In genomic region chr4:3773552-3774001, GRCh38 we compare ENCODE assay signal across 13 cellular contexts. TPM values are rescaled to one million over a fixed set of nuclear protein-coding genes. Genes with fewer than 3 reads are reported as not detected.
"Had no signal": no experiment of that assay in that cellular context is flagged by ENCODE, and none has a peak within 500 bp of the region (broad histone marks: within the 10 kb centered on the region; RNA-seq: fewer than 3 reads in every experiment).

No MANE protein-coding gene starts in this region.

- H3K4me3 Mint-ChIP-seq: activated T-helper 1 cell treated with anti-CD3 and anti-CD28 coated beads, Interleukin-12 subunit alpha, Interleukin-12 subunit beta, Interleukin-2, Interleukin-4 antibody, amounts not matched to agents 30 ng/mL and 10 ng/mL and 1 ng/mL, durations not matched to agents 14 hours and 24 hours and 36 hours; natural killer cell treated with Interleukin-12 subunit alpha and Interleukin-12 subunit beta and Interleukin-15 and Interleukin-18, amount 100 ng/mL, for 72 hours had no signal

- H3K4me1 ChIP-seq: esophagus muscularis mucosa, psoas muscle had no signal

- H3K27ac Mint-ChIP-seq: activated T-helper 1 cell treated with anti-CD3 and anti-CD28 coated beads, Interleukin-12 subunit alpha, Interleukin-12 subunit beta, Interleukin-2, Interleukin-4 antibody, amounts not matched to agents 30 ng/mL and 10 ng/mL and 1 ng/mL, durations not matched to agents 14 hours and 24 hours and 36 hours; natural killer cell treated with Interleukin-12 subunit alpha and Interleukin-12 subunit beta and Interleukin-15 and Interleukin-18, amount 100 ng/mL, for 72 hours had no signal

- H3K36me3 ChIP-seq: esophagus muscularis mucosa had no signal

- H3K4me3 ChIP-seq: esophagus muscularis mucosa, mucosa of descending colon, psoas muscle had no signal

- DNase-seq: activated CD4-positive, alpha-beta T cell treated with anti-CD3 and anti-CD28 coated beads for 48 hours; activated naive CD4-positive, alpha-beta T cell; aorta; left cardiac atrium; mammary epithelial cell; mucosa of descending colon; psoas muscle; stimulated activated CD4-positive, alpha-beta T cell treated with anti-CD3 and anti-CD28 coated beads, Interleukin-2, amount 100 ng/mL, for 48 hours; stimulated activated naive CD4-positive, alpha-beta T cell treated with Interleukin-2 at 50 U/mL for 16 hours; T1000 had no signal

- H3K9me3 Mint-ChIP-seq: activated T-helper 1 cell treated with anti-CD3 and anti-CD28 coated beads, Interleukin-12 subunit alpha, Interleukin-12 subunit beta, Interleukin-2, Interleukin-4 antibody, amounts not matched to agents 30 ng/mL and 10 ng/mL and 1 ng/mL, durations not matched to agents 14 hours and 24 hours and 36 hours; natural killer cell treated with Interleukin-12 subunit alpha and Interleukin-12 subunit beta and Interleukin-15 and Interleukin-18, amount 100 ng/mL, for 72 hours had no signal

- H3K36me3 Mint-ChIP-seq: natural killer cell treated with Interleukin-12 subunit alpha and Interleukin-12 subunit beta and Interleukin-15 and Interleukin-18, amount 100 ng/mL, for 72 hours had no signal

- H3K9me3 ChIP-seq: mucosa of descending colon, psoas muscle had no signal

- ATAC-seq: left cardiac atrium; mucosa of descending colon; natural killer cell treated with Interleukin-12 subunit alpha and Interleukin-12 subunit beta and Interleukin-15 and Interleukin-18, amount 100 ng/mL, for 72 hours; psoas muscle had no signal

- H3K27ac ChIP-seq: esophagus muscularis mucosa, psoas muscle had no signal

RNA-seq across cellular contexts. Expression of gene ADRA2C, which starts 7.4 kb away (rescaled TPM):
- total RNA-seq: activated T-helper 1 cell treated with anti-CD3 and anti-CD28 coated beads, Interleukin-12 subunit alpha, Interleukin-12 subunit beta, Interleukin-2, Interleukin-4 antibody, amounts not matched to agents 30 ng/mL and 10 ng/mL and 1 ng/mL, durations not matched to agents 14 hours and 24 hours and 36 hours; natural killer cell treated with Interleukin-12 subunit alpha and Interleukin-12 subunit beta and Interleukin-15 and Interleukin-18, amount 100 ng/mL, for 72 hours had no signal
